ENCODE assay signal across 10 cellular contexts in the genomic region with DNA sequence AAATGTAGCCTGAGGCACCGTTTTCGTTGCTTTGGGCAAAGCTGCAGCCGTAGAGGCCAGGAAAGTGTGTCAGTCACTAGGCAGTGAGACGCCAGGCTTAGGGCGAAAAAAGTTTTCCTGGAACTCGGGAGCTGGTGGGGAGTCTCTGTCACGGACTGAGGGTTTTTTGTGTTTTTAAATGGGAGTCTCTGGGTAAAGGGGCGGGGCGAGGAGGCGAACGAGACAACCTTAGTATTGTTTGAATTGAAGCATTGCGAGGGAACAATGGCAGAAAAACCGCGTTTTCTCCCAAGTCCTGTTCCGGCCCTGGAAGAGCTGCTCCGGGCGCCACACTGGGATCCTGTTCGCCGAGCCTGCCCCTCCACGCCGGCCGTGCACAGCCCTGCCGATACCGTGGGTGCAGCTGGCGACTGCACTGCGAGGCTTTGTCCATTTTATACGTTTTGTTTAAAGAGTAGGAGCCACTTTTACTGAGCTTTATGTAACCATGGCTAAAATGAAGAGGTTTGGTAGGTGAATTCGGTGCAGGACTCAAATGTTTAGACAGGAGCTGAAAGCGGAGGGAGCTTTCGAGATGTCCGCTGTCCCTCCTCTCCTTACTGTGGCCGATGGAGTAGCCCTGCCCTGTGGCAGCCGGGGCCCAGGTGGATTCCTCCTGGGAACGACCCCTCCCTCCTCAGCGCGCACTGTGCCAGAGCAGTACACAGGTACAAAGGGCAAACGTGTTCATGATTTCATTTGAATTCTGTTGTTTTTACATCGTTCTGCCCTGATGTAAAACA. TPM values are rescaled to one million over a fixed set of nuclear protein-coding genes. Genes with fewer than 3 reads are reported as not detected.
DNase-seq lines count a peak whose midpoint lies in the region; ATAC-seq lines count a peak whose summit lies in the region.
"Had no signal": no experiment of that assay in that cellular context is flagged by ENCODE, and none has a peak within 500 bp of the region (broad histone marks: within the 10 kb centered on the region; RNA-seq: fewer than 3 reads in every experiment).

No MANE protein-coding gene starts in this region.

- H3K27me3 ChIP-seq in ectodermal cell (ENCODE audit: control insufficient read depth, insufficient read depth, low read length, poor library complexity, severe bottlenecking), result peaks cover 8% of the 10 kb centered on the region
- H3K27me3 ChIP-seq in mesendoderm (ENCODE audit: insufficient read depth, low read length, poor library complexity), result no peaks in the 10 kb centered on the region

- no peaks in the 10 kb centered on the region for H3K9me3 ChIP-seq in ectodermal cell (ENCODE audit: control insufficient read depth, low read length)

- peak overlapping the region; percentile 67 for H3K4me2 ChIP-seq in mesendoderm (ENCODE audit: low read length)

- DNase-seq in Right ventricle myocardium superior, result no peak
- no peak for DNase-seq in Right ventricle myocardium inferior (ENCODE audit: missing footprints)
- DNase-seq in mesendoderm, result peak; percentile 70
- DNase-seq in hepatic stellate cell (ENCODE audit: low spot score), result no peak
- no peak for DNase-seq in KBM-7
- DNase-seq: activated gamma-delta T cell had no signal

- peaks cover 12% of the 10 kb centered on the region for H3K79me1 ChIP-seq in mesendoderm (ENCODE audit: low read length)

- peak overlapping the region; percentile 81 for H3K9ac ChIP-seq in mesendoderm (ENCODE audit: low read length)

- peak; percentile 14 for ATAC-seq in Right ventricle myocardium superior (ENCODE audit: poor library complexity)
- no peak for ATAC-seq in Right ventricle myocardium inferior
- ATAC-seq in GM18909 (IDR thresholded peaks at IDR 0.05; ENCODE audit: poor library complexity, unreplicated experiment), result no peak
- no peak for ATAC-seq in GM21515 (IDR thresholded peaks at IDR 0.05; ENCODE audit: unreplicated experiment)

- intact Hi-C loops in Right ventricle myocardium superior (cut with DNase I), result loop anchor here (5.0 kb wide), 2 partner anchors 86 to 104 kb away; no protein-coding TSS in a partner anchor
- intact Hi-C loops in Right ventricle myocardium inferior (cut with DNase I), result loop anchor here (5.0 kb wide), 2 partner anchors 34 to 41 kb away; no protein-coding TSS in a partner anchor

- H3K27ac ChIP-seq in ectodermal cell (ENCODE audit: insufficient read depth, low read depth, low read length, poor library complexity, severe bottlenecking) (no peak overlapping the region), mesendoderm (ENCODE audit: low read depth, low read length) (no peak overlapping the region)

- H4K8ac ChIP-seq in mesendoderm (ENCODE audit: low read depth, low read length), result no peak overlapping the region

- peaks cover 26% of the 10 kb centered on the region for H3K4me1 ChIP-seq in ectodermal cell (ENCODE audit: control insufficient read depth, insufficient read depth, low read length)
- peaks cover 3% of the 10 kb centered on the region for H3K4me1 ChIP-seq in mesendoderm (ENCODE audit: control insufficient read depth, low read depth, low read length)

- no peak overlapping the region for H4K5ac ChIP-seq in mesendoderm (ENCODE audit: low read length)

- H2BK5ac ChIP-seq in mesendoderm (ENCODE audit: low read length), result no peak overlapping the region

- no peak overlapping the region for H2BK120ac ChIP-seq in mesendoderm (ENCODE audit: low read depth, low read length)

- H3K36me3 ChIP-seq in ectodermal cell (ENCODE audit: control insufficient read depth, insufficient read depth, low read length) (peaks cover 5% of the 10 kb centered on the region), mesendoderm (ENCODE audit: control insufficient read depth, insufficient read depth, low read length) (no peaks in the 10 kb centered on the region)

- no peak overlapping the region for H3K4ac ChIP-seq in mesendoderm (ENCODE audit: low read depth, low read length)

- in situ Hi-C loops in KBM-7 (cut with MboI; ENCODE audit: low pct_unique_long_range_greater_than_20kb, low sequenced_read_pairs), result no loop called here

- H2BK15ac ChIP-seq in mesendoderm (replicated peaks; ENCODE audit: low read depth), result no peak overlapping the region

- peaks cover 10% of the 10 kb centered on the region for H3K79me2 ChIP-seq in mesendoderm (ENCODE audit: control insufficient read depth, insufficient read depth, low read length)

- no peak overlapping the region for H3K23ac ChIP-seq in mesendoderm (ENCODE audit: low read length)

- no peak overlapping the region for H3K18ac ChIP-seq in mesendoderm (ENCODE audit: low read length)

- peak overlapping the region; percentile 78 for H3K4me3 ChIP-seq in ectodermal cell (ENCODE audit: insufficient read depth, low read depth, low read length)
- peak overlapping the region; percentile 63 for H3K4me3 ChIP-seq in mesendoderm (ENCODE audit: low read length)

- 5 to 6% methylated on average over 38 of the region's 38 CpGs for WGBS in ectodermal cell, 2 experiments
- no CpG with 5 or more reads among the region's 38 CpGs for WGBS in mesendoderm (ENCODE audit: extremely low coverage, insufficient coverage, low lambda C conversion rate)

- H3K56ac ChIP-seq in mesendoderm (ENCODE audit: low read length), result peak overlapping the region; percentile 93

- no peak overlapping the region for H2AK5ac ChIP-seq in mesendoderm (ENCODE audit: low read length)

RNA-seq across cellular contexts. Expression of a gene that starts 1.5 kb away (rescaled TPM):
- total RNA-seq in Right ventricle myocardium superior, result 91.2 TPM
- 126 TPM for total RNA-seq in Right ventricle myocardium inferior
- polyA plus RNA-seq in ectodermal cell (2013, experiment 1 of 4), result 127 TPM
- polyA plus RNA-seq in ectodermal cell (2013, experiment 2 of 4), result 125 TPM
- 124 TPM for polyA plus RNA-seq in ectodermal cell (2013, experiment 3 of 4)
- polyA plus RNA-seq in ectodermal cell (2013, experiment 4 of 4), result 132 TPM
- polyA plus RNA-seq in mesendoderm (2013, experiment 1 of 2), result 32.1 TPM
- 31.1 TPM for polyA plus RNA-seq in mesendoderm (2013, experiment 2 of 2)
- polyA plus RNA-seq: IgD-negative memory B cell had no signal

RNA-seq across cellular contexts. Expression of a gene that starts 1.6 kb away (rescaled TPM):
- total RNA-seq in Right ventricle myocardium superior (107 TPM), Right ventricle myocardium inferior (128 TPM)
- polyA plus RNA-seq in ectodermal cell (2013, experiment 1 of 4), result 102 TPM
- 103 TPM for polyA plus RNA-seq in ectodermal cell (2013, experiment 2 of 4)
- polyA plus RNA-seq in ectodermal cell (2013, experiment 3 of 4), result 89.1 TPM
- polyA plus RNA-seq in ectodermal cell (2013, experiment 4 of 4), result 97.5 TPM
- polyA plus RNA-seq in mesendoderm (2013, experiment 1 of 2), result 28.0 TPM
- 29.2 TPM for polyA plus RNA-seq in mesendoderm (2013, experiment 2 of 2)
- polyA plus RNA-seq: IgD-negative memory B cell had no signal
